8 cellular contexts compared by ENCODE assay signal in genomic region chr2:174682578-174683391, GRCh38.
DNase-seq lines count a peak whose midpoint lies in the region; TF ChIP-seq lines count a peak whose summit lies in the region.

No MANE protein-coding gene starts in this region.

- POLR2A ChIA-PET in GM10248 (lab: Yijun Ruan, JAX): no interaction called here

- H3K4me1 Mint-ChIP-seq in endodermal cell: peaks cover 26% of the 10 kb centered on the region

- peak overlapping the region; percentile 51 for H3K9ac ChIP-seq in endodermal cell (ENCODE audit: extremely low read depth, low read length, poor library complexity, severe bottlenecking)
- peak overlapping the region; percentile 93 for H3K9ac ChIP-seq in mesendoderm (ENCODE audit: low read length)

- peak overlapping the region; percentile 81 for H3K4me3 ChIP-seq in H7 (ENCODE audit: insufficient read depth, low read depth, low read length)
- peak overlapping the region; percentile 87 for H3K4me3 ChIP-seq in endodermal cell (ENCODE audit: low read length)
- peak overlapping the region; percentile 80 for H3K4me3 ChIP-seq in mesendoderm (ENCODE audit: low read length)

- H3K79me1 ChIP-seq in mesendoderm (ENCODE audit: low read length): peaks cover 21% of the 10 kb centered on the region

- H3K4me1 ChIP-seq in endodermal cell (ENCODE audit: control insufficient read depth, insufficient read depth, low read length): peaks cover 2% of the 10 kb centered on the region
- H3K4me1 ChIP-seq in mesendoderm (ENCODE audit: control insufficient read depth, low read depth, low read length): peaks cover 19% of the 10 kb centered on the region

- peak overlapping the region; percentile 66 for H3K23ac ChIP-seq in mesendoderm (ENCODE audit: low read length)

- peak overlapping the region; percentile 64 for H3K27ac Mint-ChIP-seq in endodermal cell

- H3K4me2 ChIP-seq in mesendoderm (ENCODE audit: low read length): peak overlapping the region; percentile 75

- peak overlapping the region; percentile 96 for H2BK120ac ChIP-seq in mesendoderm (ENCODE audit: low read depth, low read length)

- H3K36me3 Mint-ChIP-seq in endodermal cell (ENCODE audit: low read depth): peaks cover 4% of the 10 kb centered on the region

- H3K27me3 Mint-ChIP-seq in endodermal cell (ENCODE audit: insufficient read depth): peaks cover 64% of the 10 kb centered on the region

- no peak overlapping the region for H4K5ac ChIP-seq in mesendoderm (ENCODE audit: low read length)

- CTCF ChIA-PET in GM10248 (lab: Yijun Ruan, JAX): interaction anchor here (1.2 to 8.0 kb wide), 5 partner anchors 13 to 220 kb away, joined by 3 to 150 read pairs (median 7); no protein-coding TSS in a partner anchor

- peak overlapping the region; percentile 94 for H3K56ac ChIP-seq in mesendoderm (ENCODE audit: low read length)

- H3K4me3 Mint-ChIP-seq in endodermal cell: peak overlapping the region; percentile 69

- peak; percentile 66 for DNase-seq in GM10248 (ENCODE audit: extremely low spot score)
- DNase-seq in H7: peak; percentile 92
- peak; percentile 45 for DNase-seq in NCI-H2171 treated with DMSO at 0.1 percent for 48 hours (lab: John Stamatoyannopoulos, UW)
- peak; percentile 18 for DNase-seq in activated CD8-positive, alpha-beta memory T cell treated with anti-CD3 and anti-CD28 coated beads, Interleukin-2, amount 50 U/mL, for 24 hours (ENCODE audit: extremely low read depth)
- peak; percentile 88 for DNase-seq in endodermal cell
- DNase-seq in mesendoderm: peak; percentile 78
- peak; percentile 12 to 52 for DNase-seq in stimulated activated CD8-positive, alpha-beta memory T cell treated with anti-CD3 and anti-CD28 coated beads, Interleukin-15, amount 100 ng/mL, for 4 hours (ENCODE audit: low read depth in 2 of 2)
- DNase-seq in NCI-H1048 (lab: John Stamatoyannopoulos, UW): no peak

- no peak overlapping the region for H3K27ac ChIP-seq in endodermal cell (ENCODE audit: low read depth, low read length)
- peak overlapping the region; percentile 77 for H3K27ac ChIP-seq in mesendoderm (ENCODE audit: low read depth, low read length)

- H2AK5ac ChIP-seq in mesendoderm (ENCODE audit: low read length): no peak overlapping the region

- peak overlapping the region; percentile 99 for H3K18ac ChIP-seq in mesendoderm (ENCODE audit: low read length)

- no peak overlapping the region for H2BK15ac ChIP-seq in mesendoderm (replicated peaks; ENCODE audit: low read depth)

- H3K27me3 ChIP-seq in H7 (ENCODE audit: control insufficient read depth, insufficient read depth, low read length): peaks cover 30% of the 10 kb centered on the region
- peaks cover 48% of the 10 kb centered on the region for H3K27me3 ChIP-seq in endodermal cell (ENCODE audit: control insufficient read depth, insufficient read depth, low read length, poor library complexity, severe bottlenecking)
- no peaks in the 10 kb centered on the region for H3K27me3 ChIP-seq in mesendoderm (ENCODE audit: insufficient read depth, low read length, poor library complexity)

- TF ChIP-seq CTCF in GM10248 (IDR thresholded peaks at IDR 0.05; ENCODE audit: control extremely low read depth, extremely low read depth, low read depth, missing control alignments) (no peak), endodermal cell (conservative IDR thresholded peaks at IDR 0.05) (no peak)

- 1 to 4% methylated on average over 9 to 97 of the region's 97 CpGs for WGBS in endodermal cell (ENCODE audit: insufficient coverage in 1 of 2, insufficient read length in 1 of 2), 2 experiments
- no CpG with 5 or more reads among the region's 97 CpGs for WGBS in mesendoderm (ENCODE audit: extremely low coverage, insufficient coverage, low lambda C conversion rate)

- peak overlapping the region; percentile 16 for H4K8ac ChIP-seq in mesendoderm (ENCODE audit: low read depth, low read length)

- peaks cover 23% of the 10 kb centered on the region for H3K79me2 ChIP-seq in mesendoderm (ENCODE audit: control insufficient read depth, insufficient read depth, low read length)

- H3K36me3 ChIP-seq in H7 (replicated peaks; ENCODE audit: control insufficient read depth, insufficient read depth, low read length) (no peaks in the 10 kb centered on the region), endodermal cell (ENCODE audit: control insufficient read depth, insufficient read depth, low read length) (no peaks in the 10 kb centered on the region), mesendoderm (ENCODE audit: control insufficient read depth, insufficient read depth, low read length) (peaks cover 2% of the 10 kb centered on the region)

- H3K9me3 ChIP-seq in endodermal cell (ENCODE audit: control insufficient read depth, low read length): no peaks in the 10 kb centered on the region

- no peaks in the 10 kb centered on the region for H3K9me3 Mint-ChIP-seq in endodermal cell

- no peak overlapping the region for H2BK5ac ChIP-seq in mesendoderm (ENCODE audit: low read length)

- peak overlapping the region; percentile 99 for H3K4ac ChIP-seq in mesendoderm (ENCODE audit: low read depth, low read length)
